Comparison of ENCODE assay signal across 1 cellular context in genomic region chr2:238602223-238602945, GRCh38.
TF ChIP-seq lines count a peak whose summit lies in the region.

No MANE protein-coding gene starts in this region.

TF ChIP-seq in HepG2, 621 proteins besides CTCF, POLR2A, EP300 and RAD21:
- TF ChIP-seq BCL6 (CRISPR knock-in tag; IDR thresholded peaks at IDR 0.05), result no peak
- TF ChIP-seq, protein P1, sequence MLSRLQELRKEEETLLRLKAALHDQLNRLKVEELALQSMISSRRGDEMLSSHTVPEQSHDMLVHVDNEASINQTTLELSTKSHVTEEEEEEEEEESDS (CRISPR knock-in tag; IDR thresholded peaks at IDR 0.05; ENCODE audit: borderline replicate concordance), result no peak
- TF ChIP-seq PRDM15 (CRISPR knock-in tag; IDR thresholded peaks at IDR 0.05), result no peak
- no peak for TF ChIP-seq FOXA3 (CRISPR knock-in tag; IDR thresholded peaks at IDR 0.05)
- no peak for TF ChIP-seq ATF7-NPFF (CRISPR knock-in tag; IDR thresholded peaks at IDR 0.05; ENCODE audit: low read depth)
- no peak for TF ChIP-seq ZNF672 (CRISPR knock-in tag; IDR thresholded peaks at IDR 0.05)
- no peak for TF ChIP-seq ZNF367 (CRISPR knock-in tag; IDR thresholded peaks at IDR 0.05; ENCODE audit: borderline replicate concordance)
- no peak for TF ChIP-seq JARID2 (CRISPR knock-in tag; IDR thresholded peaks at IDR 0.05; ENCODE audit: insufficient replicate concordance)
- TF ChIP-seq, protein P2, sequence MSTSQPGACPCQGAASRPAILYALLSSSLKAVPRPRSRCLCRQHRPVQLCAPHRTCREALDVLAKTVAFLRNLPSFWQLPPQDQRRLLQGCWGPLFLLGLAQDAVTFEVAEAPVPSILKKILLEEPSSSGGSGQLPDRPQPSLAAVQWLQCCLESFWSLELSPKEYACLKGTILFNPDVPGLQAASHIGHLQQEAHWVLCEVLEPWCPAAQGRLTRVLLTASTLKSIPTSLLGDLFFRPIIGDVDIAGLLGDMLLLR (CRISPR knock-in tag; IDR thresholded peaks at IDR 0.05), result no peak
- no peak for TF ChIP-seq ZNF263 (CRISPR knock-in tag; IDR thresholded peaks at IDR 0.05)
TF ChIP-seq in HepG2: peak in this region for 0.
